ENCODE assay signal across 1 cellular context in the genomic region with DNA sequence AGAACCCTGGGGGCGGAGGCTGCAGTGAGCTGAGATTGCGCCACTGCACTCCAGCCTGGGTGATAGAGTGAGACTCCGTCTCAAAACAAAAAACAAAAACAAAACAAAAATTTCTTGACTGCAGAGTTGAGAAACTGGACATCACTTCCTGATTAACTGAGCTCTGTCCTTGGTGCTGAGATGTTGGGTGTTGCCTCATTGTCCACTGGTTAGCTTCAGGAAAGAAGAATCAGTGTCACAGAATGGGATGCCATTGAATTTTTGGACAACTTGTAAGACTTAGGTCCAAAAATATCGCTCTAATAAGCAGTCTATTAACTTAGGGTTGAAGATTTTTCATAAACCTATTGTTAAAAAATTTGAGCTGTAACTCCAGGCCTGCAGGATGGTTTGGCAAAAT.
A peak's percentile ranks its signal among the peaks of the same experiment; 100 is the strongest.
TF ChIP-seq lines count a peak whose summit lies in the region.

No MANE protein-coding gene starts in this region.

TF ChIP-seq in K562, 482 proteins besides CTCF, POLR2A, EP300 and RAD21 (continued from another document):
- TF ChIP-seq, protein P1, sequence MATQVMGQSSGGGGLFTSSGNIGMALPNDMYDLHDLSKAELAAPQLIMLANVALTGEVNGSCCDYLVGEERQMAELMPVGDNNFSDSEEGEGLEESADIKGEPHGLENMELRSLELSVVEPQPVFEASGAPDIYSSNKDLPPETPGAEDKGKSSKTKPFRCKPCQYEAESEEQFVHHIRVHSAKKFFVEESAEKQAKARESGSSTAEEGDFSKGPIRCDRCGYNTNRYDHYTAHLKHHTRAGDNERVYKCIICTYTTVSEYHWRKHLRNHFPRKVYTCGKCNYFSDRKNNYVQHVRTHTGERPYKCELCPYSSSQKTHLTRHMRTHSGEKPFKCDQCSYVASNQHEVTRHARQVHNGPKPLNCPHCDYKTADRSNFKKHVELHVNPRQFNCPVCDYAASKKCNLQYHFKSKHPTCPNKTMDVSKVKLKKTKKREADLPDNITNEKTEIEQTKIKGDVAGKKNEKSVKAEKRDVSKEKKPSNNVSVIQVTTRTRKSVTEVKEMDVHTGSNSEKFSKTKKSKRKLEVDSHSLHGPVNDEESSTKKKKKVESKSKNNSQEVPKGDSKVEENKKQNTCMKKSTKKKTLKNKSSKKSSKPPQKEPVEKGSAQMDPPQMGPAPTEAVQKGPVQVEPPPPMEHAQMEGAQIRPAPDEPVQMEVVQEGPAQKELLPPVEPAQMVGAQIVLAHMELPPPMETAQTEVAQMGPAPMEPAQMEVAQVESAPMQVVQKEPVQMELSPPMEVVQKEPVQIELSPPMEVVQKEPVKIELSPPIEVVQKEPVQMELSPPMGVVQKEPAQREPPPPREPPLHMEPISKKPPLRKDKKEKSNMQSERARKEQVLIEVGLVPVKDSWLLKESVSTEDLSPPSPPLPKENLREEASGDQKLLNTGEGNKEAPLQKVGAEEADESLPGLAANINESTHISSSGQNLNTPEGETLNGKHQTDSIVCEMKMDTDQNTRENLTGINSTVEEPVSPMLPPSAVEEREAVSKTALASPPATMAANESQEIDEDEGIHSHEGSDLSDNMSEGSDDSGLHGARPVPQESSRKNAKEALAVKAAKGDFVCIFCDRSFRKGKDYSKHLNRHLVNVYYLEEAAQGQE (CRISPR knock-in tag; IDR thresholded peaks at IDR 0.05; ENCODE audit: low read depth): peak; percentile 96
- TF ChIP-seq, protein P2, sequence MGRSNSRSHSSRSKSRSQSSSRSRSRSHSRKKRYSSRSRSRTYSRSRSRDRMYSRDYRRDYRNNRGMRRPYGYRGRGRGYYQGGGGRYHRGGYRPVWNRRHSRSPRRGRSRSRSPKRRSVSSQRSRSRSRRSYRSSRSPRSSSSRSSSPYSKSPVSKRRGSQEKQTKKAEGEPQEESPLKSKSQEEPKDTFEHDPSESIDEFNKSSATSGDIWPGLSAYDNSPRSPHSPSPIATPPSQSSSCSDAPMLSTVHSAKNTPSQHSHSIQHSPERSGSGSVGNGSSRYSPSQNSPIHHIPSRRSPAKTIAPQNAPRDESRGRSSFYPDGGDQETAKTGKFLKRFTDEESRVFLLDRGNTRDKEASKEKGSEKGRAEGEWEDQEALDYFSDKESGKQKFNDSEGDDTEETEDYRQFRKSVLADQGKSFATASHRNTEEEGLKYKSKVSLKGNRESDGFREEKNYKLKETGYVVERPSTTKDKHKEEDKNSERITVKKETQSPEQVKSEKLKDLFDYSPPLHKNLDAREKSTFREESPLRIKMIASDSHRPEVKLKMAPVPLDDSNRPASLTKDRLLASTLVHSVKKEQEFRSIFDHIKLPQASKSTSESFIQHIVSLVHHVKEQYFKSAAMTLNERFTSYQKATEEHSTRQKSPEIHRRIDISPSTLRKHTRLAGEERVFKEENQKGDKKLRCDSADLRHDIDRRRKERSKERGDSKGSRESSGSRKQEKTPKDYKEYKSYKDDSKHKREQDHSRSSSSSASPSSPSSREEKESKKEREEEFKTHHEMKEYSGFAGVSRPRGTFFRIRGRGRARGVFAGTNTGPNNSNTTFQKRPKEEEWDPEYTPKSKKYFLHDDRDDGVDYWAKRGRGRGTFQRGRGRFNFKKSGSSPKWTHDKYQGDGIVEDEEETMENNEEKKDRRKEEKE (IDR thresholded peaks at IDR 0.05; ENCODE audit: borderline replicate concordance in 1 of 2, control insufficient read depth in 1 of 2, low read depth in 2 of 2, low read length in 1 of 2): no peak
- no peak for TF ChIP-seq HNRNPH1 (optimal IDR thresholded peaks at IDR 0.05; ENCODE audit: low read depth, low read length)
- TF ChIP-seq ZNF644 (tag; IDR thresholded peaks at IDR 0.05; ENCODE audit: low read depth): 0 out of 2 replicates have a peak, but pooled peaks have one; percentile 68
- no peak for TF ChIP-seq EGR1 (conservative IDR thresholded peaks at IDR 0.05)
- peak; percentile 61 for TF ChIP-seq CEBPB (tag; IDR thresholded peaks at IDR 0.05)
- no peak for TF ChIP-seq NONO (IDR thresholded peaks at IDR 0.05; ENCODE audit: low read depth in 2 of 2, low read length in 1 of 2)
- peak; percentile 28; the same call in 1 of the 2 replicates for TF ChIP-seq PTTG1 (tag; IDR thresholded peaks at IDR 0.05; ENCODE audit: low read depth)
- 0 out of 2 replicates have a peak, but pooled peaks have one; percentile 10 for TF ChIP-seq PYGO2 (tag; IDR thresholded peaks at IDR 0.05)
- peak in 1 of 2 experiments; percentile 31; a peak in 1 of 4 replicates for TF ChIP-seq RCOR1 (IDR thresholded peaks at IDR 0.05; ENCODE audit: borderline replicate concordance in 1 of 2, low read depth in 2 of 2, low read length in 2 of 2)
- no peak for TF ChIP-seq MYC (IDR thresholded peaks at IDR 0.05; ENCODE audit: low read depth, low read length)
- TF ChIP-seq MYC (CRISPR knock-in tag; IDR thresholded peaks at IDR 0.05; ENCODE audit: borderline replicate concordance, low read depth): no peak
